2 cellular contexts compared by ENCODE assay signal in the genomic region with DNA sequence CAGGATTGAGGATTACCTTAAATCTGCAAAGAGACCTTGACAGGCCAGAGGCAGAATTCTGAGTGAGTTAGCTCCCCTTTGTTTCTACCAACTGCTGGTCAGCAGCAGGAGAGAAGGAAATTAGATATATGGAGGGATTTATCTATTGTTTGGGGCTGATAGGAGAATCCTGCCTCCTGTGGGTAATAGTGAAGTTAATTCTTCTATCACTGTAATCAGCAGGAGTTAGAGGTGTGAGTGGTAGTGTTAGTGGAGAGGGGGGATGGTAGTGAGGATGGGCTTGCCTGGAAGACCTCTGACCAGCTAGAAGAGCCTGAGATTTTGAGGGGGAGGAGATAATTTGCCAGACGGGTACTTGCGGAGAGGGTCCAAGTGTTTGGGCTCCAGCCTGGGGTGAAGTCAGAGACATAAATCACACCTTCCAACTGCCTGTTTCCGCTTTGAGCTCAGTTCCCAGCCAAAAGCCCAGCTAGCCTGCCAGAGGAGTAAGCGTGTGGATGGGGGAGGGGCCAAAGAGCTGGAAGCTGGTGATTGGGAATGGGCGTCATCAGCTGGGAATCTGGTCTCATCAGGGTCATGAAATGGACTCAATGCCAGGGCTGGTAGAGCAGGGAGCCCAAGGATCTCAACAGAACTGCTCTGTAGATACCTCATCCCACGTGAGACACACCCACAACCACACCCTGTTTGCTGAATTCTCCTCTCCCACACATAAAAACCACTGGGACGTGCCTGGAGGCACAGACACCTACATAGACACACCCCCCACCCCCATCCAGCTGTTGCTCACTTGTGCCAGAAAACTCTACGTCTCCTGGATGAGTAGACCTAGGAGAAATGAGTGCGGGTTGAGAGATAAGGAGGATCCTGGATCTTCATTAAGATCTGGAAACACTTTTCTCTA.
TF ChIP-seq lines count a peak whose summit lies in the region.

No MANE protein-coding gene starts in this region.

TF ChIP-seq in A549, 52 proteins besides CTCF, POLR2A, EP300 and RAD21:
- TF ChIP-seq FOSL2 (IDR thresholded peaks at IDR 0.05), result no peak
- no peak for TF ChIP-seq FOSL2 (CRISPR knock-in tag; IDR thresholded peaks at IDR 0.05)
- no peak for TF ChIP-seq CEBPB (IDR thresholded peaks at IDR 0.05)
- TF ChIP-seq CBX2 (IDR thresholded peaks at IDR 0.05; ENCODE audit: borderline replicate concordance, low read depth), result no peak
- TF ChIP-seq NPAS2 (CRISPR knock-in tag; IDR thresholded peaks at IDR 0.05; ENCODE audit: borderline replicate concordance), result no peak
- TF ChIP-seq, protein P1, sequence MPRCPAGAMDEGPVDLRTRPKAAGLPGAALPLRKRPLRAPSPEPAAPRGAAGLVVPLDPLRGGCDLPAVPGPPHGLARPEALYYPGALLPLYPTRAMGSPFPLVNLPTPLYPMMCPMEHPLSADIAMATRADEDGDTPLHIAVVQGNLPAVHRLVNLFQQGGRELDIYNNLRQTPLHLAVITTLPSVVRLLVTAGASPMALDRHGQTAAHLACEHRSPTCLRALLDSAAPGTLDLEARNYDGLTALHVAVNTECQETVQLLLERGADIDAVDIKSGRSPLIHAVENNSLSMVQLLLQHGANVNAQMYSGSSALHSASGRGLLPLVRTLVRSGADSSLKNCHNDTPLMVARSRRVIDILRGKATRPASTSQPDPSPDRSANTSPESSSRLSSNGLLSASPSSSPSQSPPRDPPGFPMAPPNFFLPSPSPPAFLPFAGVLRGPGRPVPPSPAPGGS (IDR thresholded peaks at IDR 0.05), result no peak
- no peak for TF ChIP-seq RNF2 (IDR thresholded peaks at IDR 0.05; ENCODE audit: borderline replicate concordance, low read depth)
- no peak for TF ChIP-seq JUNB (IDR thresholded peaks at IDR 0.05)
- TF ChIP-seq, protein P2, sequence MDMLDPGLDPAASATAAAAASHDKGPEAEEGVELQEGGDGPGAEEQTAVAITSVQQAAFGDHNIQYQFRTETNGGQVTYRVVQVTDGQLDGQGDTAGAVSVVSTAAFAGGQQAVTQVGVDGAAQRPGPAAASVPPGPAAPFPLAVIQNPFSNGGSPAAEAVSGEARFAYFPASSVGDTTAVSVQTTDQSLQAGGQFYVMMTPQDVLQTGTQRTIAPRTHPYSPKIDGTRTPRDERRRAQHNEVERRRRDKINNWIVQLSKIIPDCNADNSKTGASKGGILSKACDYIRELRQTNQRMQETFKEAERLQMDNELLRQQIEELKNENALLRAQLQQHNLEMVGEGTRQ (IDR thresholded peaks at IDR 0.05), result no peak
- no peak for TF ChIP-seq NFE2L2 (conservative IDR thresholded peaks at IDR 0.05; ENCODE audit: low read length)
- no peak for TF ChIP-seq KDM1A (IDR thresholded peaks at IDR 0.05; ENCODE audit: low read depth)
- TF ChIP-seq HOXB13 (CRISPR knock-in tag; IDR thresholded peaks at IDR 0.05; ENCODE audit: low read depth), result no peak
- TF ChIP-seq RCOR1 (IDR thresholded peaks at IDR 0.05; ENCODE audit: low read depth, low read length), result no peak
- TF ChIP-seq MAFK (IDR thresholded peaks at IDR 0.05; ENCODE audit: partially characterized antibody), result no peak
- TF ChIP-seq, protein P3, sequence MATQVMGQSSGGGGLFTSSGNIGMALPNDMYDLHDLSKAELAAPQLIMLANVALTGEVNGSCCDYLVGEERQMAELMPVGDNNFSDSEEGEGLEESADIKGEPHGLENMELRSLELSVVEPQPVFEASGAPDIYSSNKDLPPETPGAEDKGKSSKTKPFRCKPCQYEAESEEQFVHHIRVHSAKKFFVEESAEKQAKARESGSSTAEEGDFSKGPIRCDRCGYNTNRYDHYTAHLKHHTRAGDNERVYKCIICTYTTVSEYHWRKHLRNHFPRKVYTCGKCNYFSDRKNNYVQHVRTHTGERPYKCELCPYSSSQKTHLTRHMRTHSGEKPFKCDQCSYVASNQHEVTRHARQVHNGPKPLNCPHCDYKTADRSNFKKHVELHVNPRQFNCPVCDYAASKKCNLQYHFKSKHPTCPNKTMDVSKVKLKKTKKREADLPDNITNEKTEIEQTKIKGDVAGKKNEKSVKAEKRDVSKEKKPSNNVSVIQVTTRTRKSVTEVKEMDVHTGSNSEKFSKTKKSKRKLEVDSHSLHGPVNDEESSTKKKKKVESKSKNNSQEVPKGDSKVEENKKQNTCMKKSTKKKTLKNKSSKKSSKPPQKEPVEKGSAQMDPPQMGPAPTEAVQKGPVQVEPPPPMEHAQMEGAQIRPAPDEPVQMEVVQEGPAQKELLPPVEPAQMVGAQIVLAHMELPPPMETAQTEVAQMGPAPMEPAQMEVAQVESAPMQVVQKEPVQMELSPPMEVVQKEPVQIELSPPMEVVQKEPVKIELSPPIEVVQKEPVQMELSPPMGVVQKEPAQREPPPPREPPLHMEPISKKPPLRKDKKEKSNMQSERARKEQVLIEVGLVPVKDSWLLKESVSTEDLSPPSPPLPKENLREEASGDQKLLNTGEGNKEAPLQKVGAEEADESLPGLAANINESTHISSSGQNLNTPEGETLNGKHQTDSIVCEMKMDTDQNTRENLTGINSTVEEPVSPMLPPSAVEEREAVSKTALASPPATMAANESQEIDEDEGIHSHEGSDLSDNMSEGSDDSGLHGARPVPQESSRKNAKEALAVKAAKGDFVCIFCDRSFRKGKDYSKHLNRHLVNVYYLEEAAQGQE (IDR thresholded peaks at IDR 0.05), result no peak
- TF ChIP-seq FOXS1 (CRISPR knock-in tag; IDR thresholded peaks at IDR 0.05), result no peak

TF ChIP-seq in IMR-90, 13 proteins besides CTCF, POLR2A, EP300 and RAD21:
- TF ChIP-seq, protein P2 (IDR thresholded peaks at IDR 0.05; ENCODE audit: low read depth, low read length), result no peak
TF ChIP-seq in IMR-90: peak in this region for 0.
